In the genomic region with DNA sequence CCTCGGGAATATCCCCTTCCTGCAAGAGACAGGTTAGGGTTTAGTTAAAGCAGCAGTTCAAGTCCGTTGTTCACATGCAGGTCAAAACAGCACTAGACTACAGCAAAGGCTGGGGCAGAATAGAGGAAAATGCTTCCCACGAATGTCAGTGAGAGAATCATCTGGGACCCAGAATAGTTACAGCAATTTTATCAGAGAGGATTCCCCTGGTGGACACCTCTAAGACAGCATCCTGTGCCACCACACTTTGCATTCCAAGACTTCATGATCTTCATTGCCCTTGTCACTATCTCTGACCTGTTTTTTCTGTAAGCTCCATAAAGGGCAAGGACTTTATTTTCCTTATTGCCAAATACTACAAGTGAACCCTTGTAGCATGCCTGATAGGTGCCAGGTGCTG, we compare ENCODE assay signal across 19 cellular contexts. TPM values are rescaled to one million over a fixed set of nuclear protein-coding genes. Genes with fewer than 3 reads are reported as not detected.
DNase-seq lines count a peak whose midpoint lies in the region; ATAC-seq, FAIRE-seq and TF ChIP-seq lines count a peak whose summit lies in the region.
"Had no signal": no experiment of that assay in that cellular context is flagged by ENCODE, and none has a peak within 500 bp of the region (broad histone marks: within the 10 kb centered on the region; RNA-seq: fewer than 3 reads in every experiment).

No MANE protein-coding gene starts in this region.

- H3K27ac ChIP-seq in cardiac muscle cell (peak overlapping the region; percentile 51), SK-N-SH (ENCODE audit: low read depth in 2 of 2, low read length in 1 of 2) (no peak overlapping the region), foreskin keratinocyte (no peak overlapping the region), esophagus muscularis mucosa (replicated peaks in 1 of 4) (no peak overlapping the region), gastroesophageal sphincter (no peak overlapping the region)
- H3K27ac ChIP-seq: pancreas had no signal

- H3K4me3 ChIP-seq in cardiac muscle cell: no peak overlapping the region
- no peak overlapping the region for H3K4me3 ChIP-seq in SK-N-SH (ENCODE audit: low read depth in 2 of 2, low read length in 1 of 2)
- no peak overlapping the region for H3K4me3 ChIP-seq in esophagus muscularis mucosa
- no peak overlapping the region for H3K4me3 ChIP-seq in gastroesophageal sphincter
- H3K4me3 ChIP-seq: pancreas had no signal

- H3F3A ChIP-seq in SK-N-SH (replicated peaks; ENCODE audit: insufficient read depth): peaks cover 4% of the 10 kb centered on the region

- 0 out of 2 replicates have a peak overlapping the region, but pooled peaks have one; percentile 48 for H2AFZ ChIP-seq in SK-N-SH (ENCODE audit: low read depth)

- H3K27me3 ChIP-seq in cardiac muscle cell: no peaks in the 10 kb centered on the region
- H3K27me3 ChIP-seq in SK-N-SH (ENCODE audit: insufficient read depth): no peaks in the 10 kb centered on the region
- H3K27me3 ChIP-seq in foreskin keratinocyte: no peaks in the 10 kb centered on the region
- H3K27me3 ChIP-seq in esophagus muscularis mucosa: no peaks in the 10 kb centered on the region
- no peaks in the 10 kb centered on the region for H3K27me3 ChIP-seq in gastroesophageal sphincter
- H3K27me3 ChIP-seq: pancreas had no signal

- no peak for TF ChIP-seq EP300 in SK-N-SH (IDR thresholded peaks at IDR 0.05; ENCODE audit: borderline replicate concordance in 1 of 2, low read depth in 1 of 2, low read length in 1 of 2)
- no peak for TF ChIP-seq EP300 in esophagus muscularis mucosa (IDR thresholded peaks at IDR 0.05)
- no peak for TF ChIP-seq EP300 in gastroesophageal sphincter (IDR thresholded peaks at IDR 0.05)

- no peak for TF ChIP-seq RAD21 in SK-N-SH (IDR thresholded peaks at IDR 0.05; ENCODE audit: low read length)

- ATAC-seq in left ventricle myocardium superior: no peak
- ATAC-seq in foreskin keratinocyte: peak; percentile 30
- no peak for ATAC-seq in gastroesophageal sphincter
- ATAC-seq: pancreas had no signal

- no peaks in the 10 kb centered on the region for H3K79me2 ChIP-seq in SK-N-SH (ENCODE audit: insufficient read depth)

- WGBS in SK-N-SH (ENCODE audit: low lambda C conversion rate): 71% methylated on average over 3 of the region's 3 CpGs
- 94% methylated on average over 2 of the region's 3 CpGs for WGBS in esophagus muscularis mucosa
- 68 to 90% methylated on average over 2 to 3 of the region's 3 CpGs for WGBS in gastroesophageal sphincter (ENCODE audit: low coverage in 1 of 2), 2 donors

- H4K20me1 ChIP-seq in SK-N-SH (ENCODE audit: insufficient read depth): no peaks in the 10 kb centered on the region

- TF ChIP-seq CTCF in cardiac muscle cell (IDR thresholded peaks at IDR 0.05; ENCODE audit: low read depth, low read length) (peak; percentile 11), SK-N-SH (IDR thresholded peaks at IDR 0.05) (peak; percentile 38; the same call in 1 of the 2 replicates), foreskin keratinocyte (conservative IDR thresholded peaks at IDR 0.05) (peak; percentile 37), esophagus muscularis mucosa (IDR thresholded peaks at IDR 0.05) (no peak), gastroesophageal sphincter (IDR thresholded peaks at IDR 0.05) (no peak)

- intact Hi-C loops in left ventricle myocardium superior (cut with micrococcal nuclease): no loop called here
- intact Hi-C loops in esophagus muscularis mucosa (cut with DNase I): no loop called here

- H3K9me3 ChIP-seq in cardiac muscle cell (ENCODE audit: low read depth): no peaks in the 10 kb centered on the region
- H3K9me3 ChIP-seq in SK-N-SH: no peaks in the 10 kb centered on the region
- H3K9me3 ChIP-seq in esophagus muscularis mucosa: no peaks in the 10 kb centered on the region
- H3K9me3 ChIP-seq in gastroesophageal sphincter: no peaks in the 10 kb centered on the region
- H3K9me3 ChIP-seq: pancreas had no signal

- CTCF ChIA-PET in SK-N-SH (lab: Yijun Ruan, JAX): no interaction called here

- H3K4me2 ChIP-seq in SK-N-SH: no peak overlapping the region

- DNase-seq in cardiac muscle cell (ENCODE audit: low read depth in 1 of 2, low spot score in 1 of 2): no peak
- DNase-seq in left ventricle myocardium superior: no peak
- no peak for DNase-seq in SK-N-SH
- DNase-seq in foreskin keratinocyte: no peak
- peak; percentile 14 for DNase-seq in urothelium cell line (ENCODE audit: low spot score)
- DNase-seq in retina: no peak
- DNase-seq in esophagus muscularis mucosa (ENCODE audit: extremely low spot score): no peak
- DNase-seq: activated naive CD4-positive, alpha-beta T cell; caudate nucleus; mesenchymal stem cell; MV-4-11; NCI-H446 treated with DMSO at 0.1 percent for 48 hours; pancreas; Right ventricle myocardium superior; stimulated activated CD4-positive, alpha-beta T cell treated with anti-CD3 and anti-CD28 coated beads, Interleukin-15, amount 100 ng/mL, for 24 hours had no signal

- H3K9me2 ChIP-seq in SK-N-SH: no peaks in the 10 kb centered on the region

- TF ChIP-seq POLR2A in esophagus muscularis mucosa (IDR thresholded peaks at IDR 0.05; ENCODE audit: low read depth) (no peak), gastroesophageal sphincter (IDR thresholded peaks at IDR 0.05) (no peak)

- no peak for FAIRE-seq in urothelium cell line (lab: Jason Lieb, UNC)
- FAIRE-seq: endothelial cell of umbilical vein, pancreas had no signal

- H3K4me1 ChIP-seq in cardiac muscle cell (ENCODE audit: low read depth): peaks cover 20% of the 10 kb centered on the region
- H3K4me1 ChIP-seq in SK-N-SH (ENCODE audit: control insufficient read depth in 1 of 2, insufficient read depth in 2 of 2, low read depth in 1 of 2, low read length in 1 of 2): peaks cover 0 to 9% of the 10 kb centered on the region in 2 experiments; a peak in 3 of 4 replicates
- peaks cover 21% of the 10 kb centered on the region for H3K4me1 ChIP-seq in foreskin keratinocyte
- H3K4me1 ChIP-seq in esophagus muscularis mucosa: peaks cover 8 to 16% (median 15%) of the 10 kb centered on the region in 4 donors
- peaks cover 0 to 16% (median 0%) of the 10 kb centered on the region in 3 donors for H3K4me1 ChIP-seq in gastroesophageal sphincter
- H3K4me1 ChIP-seq: pancreas had no signal

- no peak overlapping the region for H3K9ac ChIP-seq in SK-N-SH

- H3K36me3 ChIP-seq in cardiac muscle cell (no peaks in the 10 kb centered on the region), SK-N-SH (replicated peaks in 1 of 2; ENCODE audit: control insufficient read depth in 1 of 2, insufficient read depth in 2 of 2, low read length in 1 of 2) (no peaks in the 10 kb centered on the region), esophagus muscularis mucosa (no peaks in the 10 kb centered on the region), gastroesophageal sphincter (no peaks in the 10 kb centered on the region)
- H3K36me3 ChIP-seq: pancreas had no signal

- POLR2A ChIA-PET in SK-N-SH (lab: Yijun Ruan, JAX): no interaction called here

TF ChIP-seq in SK-N-SH, 30 proteins besides CTCF, POLR2A, EP300 and RAD21:
- TF ChIP-seq MXI1 (IDR thresholded peaks at IDR 0.05; ENCODE audit: low read depth, low read length): no peak
- TF ChIP-seq, protein P1, sequence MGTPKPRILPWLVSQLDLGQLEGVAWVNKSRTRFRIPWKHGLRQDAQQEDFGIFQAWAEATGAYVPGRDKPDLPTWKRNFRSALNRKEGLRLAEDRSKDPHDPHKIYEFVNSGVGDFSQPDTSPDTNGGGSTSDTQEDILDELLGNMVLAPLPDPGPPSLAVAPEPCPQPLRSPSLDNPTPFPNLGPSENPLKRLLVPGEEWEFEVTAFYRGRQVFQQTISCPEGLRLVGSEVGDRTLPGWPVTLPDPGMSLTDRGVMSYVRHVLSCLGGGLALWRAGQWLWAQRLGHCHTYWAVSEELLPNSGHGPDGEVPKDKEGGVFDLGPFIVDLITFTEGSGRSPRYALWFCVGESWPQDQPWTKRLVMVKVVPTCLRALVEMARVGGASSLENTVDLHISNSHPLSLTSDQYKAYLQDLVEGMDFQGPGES (IDR thresholded peaks at IDR 0.05; ENCODE audit: low read depth, low read length): no peak
- TF ChIP-seq NFIC (IDR thresholded peaks at IDR 0.05; ENCODE audit: borderline replicate concordance): no peak
- TF ChIP-seq JUND (IDR thresholded peaks at IDR 0.05): no peak
- TF ChIP-seq RXRA (IDR thresholded peaks at IDR 0.05; ENCODE audit: borderline replicate concordance, low read depth): no peak
- TF ChIP-seq FOXM1 (IDR thresholded peaks at IDR 0.05; ENCODE audit: low read depth): no peak
- no peak for TF ChIP-seq GABPA (IDR thresholded peaks at IDR 0.05; ENCODE audit: low read depth)
- no peak for TF ChIP-seq TAF1 (IDR thresholded peaks at IDR 0.05; ENCODE audit: borderline replicate concordance, low read depth, low read length)
- no peak for TF ChIP-seq ELF1 (IDR thresholded peaks at IDR 0.05)
- no peak for TF ChIP-seq FOXJ3 (CRISPR knock-in tag; IDR thresholded peaks at IDR 0.05)
- no peak for TF ChIP-seq RCOR1 (IDR thresholded peaks at IDR 0.05; ENCODE audit: low read length)
- TF ChIP-seq MEF2A (IDR thresholded peaks at IDR 0.05; ENCODE audit: borderline replicate concordance, low read depth): no peak

RNA-seq across cellular contexts. Expression of gene GRXCR2, which starts 12.9 kb away (rescaled TPM):
- total RNA-seq in cardiac muscle cell (not detected in 2 replicates), left ventricle myocardium superior (3.8 TPM), foreskin keratinocyte (not detected in 2 replicates), esophagus muscularis mucosa (not detected), gastroesophageal sphincter (not detected)
- polyA plus RNA-seq in cardiac muscle cell (not detected in 2 replicates), SK-N-SH (2012; rRNA removed) (not detected in 2 replicates), foreskin keratinocyte (not detected in 2 replicates)
- polyA plus RNA-seq in SK-N-SH (2012; cell fraction: cytosol; rRNA removed): not detected in 2 replicates
- not detected in 2 replicates for polyA plus RNA-seq in SK-N-SH (2012; cell fraction: nucleus; rRNA removed)
- total RNA-seq: activated CD8-positive, alpha-beta memory T cell treated with anti-CD3 and anti-CD28 coated beads for 36 hours; endothelial cell of umbilical vein; ureter had no signal
- polyA plus RNA-seq: endothelial cell of umbilical vein, pancreas had no signal

RNA-seq across cellular contexts. Expression of gene PRELID2, which starts 24.8 kb away (rescaled TPM):
- 24.9 and 41.2 TPM in 2 replicates for total RNA-seq in cardiac muscle cell
- polyA plus RNA-seq in cardiac muscle cell: 26.3 and 59.1 TPM in 2 replicates
- total RNA-seq in left ventricle myocardium superior: 18.9 TPM
- 3.8 and 5.3 TPM in 2 replicates for polyA plus RNA-seq in SK-N-SH (2012; rRNA removed)
- 5.6 and 6.8 TPM in 2 replicates for polyA plus RNA-seq in SK-N-SH (2012; cell fraction: cytosol; rRNA removed)
- polyA plus RNA-seq in SK-N-SH (2012; cell fraction: nucleus; rRNA removed): 2.6 and 3.1 TPM in 2 replicates
- 9.2 and 11.2 TPM in 2 replicates for total RNA-seq in foreskin keratinocyte
- polyA plus RNA-seq in foreskin keratinocyte: 5.3 and 6.8 TPM in 2 replicates
- total RNA-seq in esophagus muscularis mucosa: 10 to 100 TPM; 12.8 to 19.7 (median 15.3) TPM
- 10 to 100 TPM; 13.6 to 19.8 (median 17.3) TPM for total RNA-seq in gastroesophageal sphincter

Comparison
In these comparisons a context has a peak if more than half of its experiments do, and no peak if none do; other contexts are left out.
1. CTCF ChIP-seq: peak in cardiac muscle cell (single experiment), SK-N-SH (single experiment) and foreskin keratinocyte (single experiment); none in esophagus muscularis mucosa (0 of 3) and gastroesophageal sphincter (0 of 4).